ENCODE assay signal across 11 cellular contexts in genomic region chr1:202656951-202657646, GRCh38. TPM values are rescaled to one million over a fixed set of nuclear protein-coding genes. Genes with fewer than 3 reads are reported as not detected.
DNase-seq lines count a peak whose midpoint lies in the region; ATAC-seq, FAIRE-seq and TF ChIP-seq lines count a peak whose summit lies in the region.
"Had no signal": no experiment of that assay in that cellular context is flagged by ENCODE, and none has a peak within 500 bp of the region (broad histone marks: within the 10 kb centered on the region; RNA-seq: fewer than 3 reads in every experiment).

No MANE protein-coding gene starts in this region.

- H4K20me1 ChIP-seq in smooth muscle cell (ENCODE audit: low read depth): no peaks in the 10 kb centered on the region

- no peaks in the 10 kb centered on the region for H3K36me3 ChIP-seq in smooth muscle cell (ENCODE audit: low read depth)

- no peak overlapping the region for H3K27ac Mint-ChIP-seq in activated CD8-positive, alpha-beta T cell treated with anti-CD3 and anti-CD28 coated beads for 36 hours
- no peak overlapping the region for H3K27ac Mint-ChIP-seq in activated CD8-positive, alpha-beta T cell treated with anti-CD3 and anti-CD28 coated beads, Interleukin-2, amount 10 ng/mL, durations not matched to agents 7 days and 5 days

- no peaks in the 10 kb centered on the region for H3K36me3 Mint-ChIP-seq in activated CD8-positive, alpha-beta T cell treated with anti-CD3 and anti-CD28 coated beads for 36 hours (ENCODE audit: low read depth)
- no peaks in the 10 kb centered on the region for H3K36me3 Mint-ChIP-seq in activated CD8-positive, alpha-beta T cell treated with anti-CD3 and anti-CD28 coated beads, Interleukin-2, amount 10 ng/mL, durations not matched to agents 7 days and 5 days (ENCODE audit: low read depth)

- intact Hi-C loops in activated CD8-positive, alpha-beta T cell treated with anti-CD3 and anti-CD28 coated beads for 36 hours (cut with micrococcal nuclease): no loop called here

- CTCF ChIA-PET in activated CD8-positive, alpha-beta T cell treated with anti-CD3 and anti-CD28 coated beads for 36 hours (lab: Charles Lee): interaction anchor here (1.3 kb wide), 1 partner anchor 19 kb away, joined by 3 read pairs; no protein-coding TSS in a partner anchor
- CTCF ChIA-PET in activated CD8-positive, alpha-beta T cell treated with anti-CD3 and anti-CD28 coated beads, Interleukin-2, amount 10 ng/mL, durations not matched to agents 7 days and 5 days (lab: Charles Lee): no interaction called here

- H3K27me3 ChIP-seq in smooth muscle cell (ENCODE audit: low read depth): peaks cover 35% of the 10 kb centered on the region

- no peak for ATAC-seq in activated CD8-positive, alpha-beta T cell treated with anti-CD3 and anti-CD28 coated beads for 36 hours
- ATAC-seq in activated CD8-positive, alpha-beta T cell treated with anti-CD3 and anti-CD28 coated beads, Interleukin-2, amount 10 ng/mL, durations not matched to agents 7 days and 5 days: no peak
- ATAC-seq in HG03565 (IDR thresholded peaks at IDR 0.05; ENCODE audit: unreplicated experiment): no peak
- ATAC-seq: left colon, Panc1 had no signal

- no peak overlapping the region for H3K4me2 ChIP-seq in smooth muscle cell

- H3K27ac ChIP-seq in smooth muscle cell (ENCODE audit: low read depth): no peak overlapping the region

- H3K27me3 Mint-ChIP-seq in activated CD8-positive, alpha-beta T cell treated with anti-CD3 and anti-CD28 coated beads for 36 hours: peaks cover 22% of the 10 kb centered on the region
- H3K27me3 Mint-ChIP-seq in activated CD8-positive, alpha-beta T cell treated with anti-CD3 and anti-CD28 coated beads, Interleukin-2, amount 10 ng/mL, durations not matched to agents 7 days and 5 days (ENCODE audit: low read depth): peaks cover 24% of the 10 kb centered on the region

- H3K4me3 ChIP-seq in fibroblast of mammary gland (ENCODE audit: control insufficient read depth, low read depth, low read length): no peak overlapping the region
- no peak overlapping the region for H3K4me3 ChIP-seq in smooth muscle cell

- H3K9me3 Mint-ChIP-seq in activated CD8-positive, alpha-beta T cell treated with anti-CD3 and anti-CD28 coated beads for 36 hours: no peaks in the 10 kb centered on the region
- no peaks in the 10 kb centered on the region for H3K9me3 Mint-ChIP-seq in activated CD8-positive, alpha-beta T cell treated with anti-CD3 and anti-CD28 coated beads, Interleukin-2, amount 10 ng/mL, durations not matched to agents 7 days and 5 days (ENCODE audit: insufficient read depth)

- TF ChIP-seq POLR2A in GM12892 (IDR thresholded peaks at IDR 0.05; ENCODE audit: low read depth, low read length): no peak

- POLR2A ChIA-PET in activated CD8-positive, alpha-beta T cell treated with anti-CD3 and anti-CD28 coated beads for 36 hours (lab: Charles Lee): no interaction called here
- POLR2A ChIA-PET in activated CD8-positive, alpha-beta T cell treated with anti-CD3 and anti-CD28 coated beads, Interleukin-2, amount 10 ng/mL, durations not matched to agents 7 days and 5 days (lab: Charles Lee): no interaction called here

- H3F3A ChIP-seq in smooth muscle cell (ENCODE audit: low read depth): no peaks in the 10 kb centered on the region

- WGBS in smooth muscle cell (ENCODE audit: low lambda C conversion rate): 51% methylated on average over 6 of the region's 7 CpGs

- no peaks in the 10 kb centered on the region for H3K9me3 ChIP-seq in smooth muscle cell (replicated peaks; ENCODE audit: low read depth)

- H3K4me1 Mint-ChIP-seq in activated CD8-positive, alpha-beta T cell treated with anti-CD3 and anti-CD28 coated beads for 36 hours (ENCODE audit: low read depth): no peaks in the 10 kb centered on the region
- H3K4me1 Mint-ChIP-seq in activated CD8-positive, alpha-beta T cell treated with anti-CD3 and anti-CD28 coated beads, Interleukin-2, amount 10 ng/mL, durations not matched to agents 7 days and 5 days (ENCODE audit: low read depth): no peaks in the 10 kb centered on the region

- no peak for FAIRE-seq in GM12892 (lab: Jason Lieb, UNC)
- FAIRE-seq: GM18507 had no signal

- TF ChIP-seq CTCF in activated CD8-positive, alpha-beta T cell treated with anti-CD3 and anti-CD28 coated beads for 36 hours (IDR thresholded peaks at IDR 0.05): no peak
- TF ChIP-seq CTCF in fibroblast of mammary gland (conservative IDR thresholded peaks at IDR 0.05; ENCODE audit: control insufficient read depth, insufficient read depth, low read depth, low read length) (peak; percentile 15), smooth muscle cell (IDR thresholded peaks at IDR 0.05; ENCODE audit: borderline replicate concordance, insufficient read depth, poor library complexity, severe bottlenecking) (peak; percentile 19)

- H2AFZ ChIP-seq in smooth muscle cell (ENCODE audit: low read depth): no peak overlapping the region

- H3K9ac ChIP-seq in smooth muscle cell (ENCODE audit: low read depth): no peak overlapping the region

- DNase-seq in activated CD8-positive, alpha-beta T cell treated with anti-CD3 and anti-CD28 coated beads for 36 hours: peak; percentile 11
- DNase-seq in activated CD8-positive, alpha-beta T cell treated with anti-CD3 and anti-CD28 coated beads, Interleukin-2, amount 10 ng/mL, durations not matched to agents 7 days and 5 days: no peak
- DNase-seq in RPMI7951 (ENCODE audit: low read depth) (peak; percentile 36), fibroblast of mammary gland (ENCODE audit: low read depth) (peak; percentile 25), smooth muscle cell (lab: John Stamatoyannopoulos, UW; ENCODE audit: unreplicated experiment) (no peak), GM12892 (ENCODE audit: insufficient read length) (no peak)
- no peak for DNase-seq in activated CD4-positive, CD25-positive, alpha-beta regulatory T cell (lab: John Stamatoyannopoulos, UW)
- DNase-seq: left colon had no signal

- H3K4me1 ChIP-seq in smooth muscle cell (ENCODE audit: low read depth): no peaks in the 10 kb centered on the region

- H3K4me3 Mint-ChIP-seq in activated CD8-positive, alpha-beta T cell treated with anti-CD3 and anti-CD28 coated beads for 36 hours: no peak overlapping the region
- no peak overlapping the region for H3K4me3 Mint-ChIP-seq in activated CD8-positive, alpha-beta T cell treated with anti-CD3 and anti-CD28 coated beads, Interleukin-2, amount 10 ng/mL, durations not matched to agents 7 days and 5 days

- H3K79me2 ChIP-seq in smooth muscle cell (ENCODE audit: low read depth): no peaks in the 10 kb centered on the region

RNA-seq across cellular contexts. Expression of gene SYT2, which starts 53.2 kb away (rescaled TPM):
- total RNA-seq in activated CD8-positive, alpha-beta T cell treated with anti-CD3 and anti-CD28 coated beads for 36 hours: not detected
- total RNA-seq in activated CD8-positive, alpha-beta T cell treated with anti-CD3 and anti-CD28 coated beads, Interleukin-2, amount 10 ng/mL, durations not matched to agents 7 days and 5 days: not detected
- not detected in 2 replicates for total RNA-seq in RPMI7951 (2014; rRNA removed; shearing (Covaris generic))
- not detected in 2 replicates for total RNA-seq in smooth muscle cell
- polyA plus RNA-seq in smooth muscle cell: 0.31 TPM in 1 of 2 replicates, not detected in the other
- polyA plus RNA-seq in GM12892 (2012; ENCODE audit: missing spikeins): 0.04 TPM

Comparison
In these comparisons a context has a peak if more than half of its experiments do, and no peak if none do; other contexts are left out.
1. DNase-seq: peak in activated CD8-positive, alpha-beta T cell treated with anti-CD3 and anti-CD28 coated beads for 36 hours (single experiment), RPMI7951 (single experiment) and fibroblast of mammary gland (single experiment); none in activated CD8-positive, alpha-beta T cell treated with anti-CD3 and anti-CD28 coated beads, Interleukin-2, amount 10 ng/mL, durations not matched to agents 7 days and 5 days (single experiment), smooth muscle cell (single experiment), activated CD4-positive, CD25-positive, alpha-beta regulatory T cell (0 of 4) and GM12892 (single experiment).